In the genomic region with DNA sequence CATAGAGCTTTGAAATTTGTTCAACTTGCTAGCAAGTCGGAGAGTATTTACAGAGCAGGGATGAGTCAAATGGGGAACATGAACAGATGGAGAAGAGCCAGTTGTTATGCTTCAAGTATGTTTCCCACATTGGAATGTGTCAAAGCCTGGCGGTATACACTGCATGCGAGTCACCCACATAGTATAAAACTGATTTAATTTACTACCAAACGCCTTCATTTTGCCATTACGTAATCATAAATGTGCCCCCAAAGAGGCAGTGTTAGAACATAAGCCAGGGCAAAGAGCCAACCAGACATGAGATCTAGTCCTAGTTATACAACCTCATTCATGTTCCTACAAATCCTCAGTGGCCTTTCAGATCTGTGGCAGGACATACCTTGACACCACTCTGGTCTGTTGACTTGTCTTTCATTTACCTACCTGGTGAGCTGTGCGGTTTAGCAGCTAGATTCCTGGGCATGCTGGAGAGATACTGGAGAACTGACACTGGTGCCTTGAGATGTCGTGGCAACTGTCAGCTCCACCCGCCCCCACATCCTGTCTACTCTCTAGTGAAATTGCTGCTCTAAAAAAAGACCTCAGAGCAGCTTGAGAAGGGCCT, we compare ENCODE assay signal across 9 cellular contexts. TPM values are rescaled to one million over a fixed set of nuclear protein-coding genes. Genes with fewer than 3 reads are reported as not detected.
DNase-seq lines count a peak whose midpoint lies in the region; ATAC-seq lines count a peak whose summit lies in the region.
"Had no signal": no experiment of that assay in that cellular context is flagged by ENCODE, and none has a peak within 500 bp of the region (broad histone marks: within the 10 kb centered on the region; RNA-seq: fewer than 3 reads in every experiment).

No MANE protein-coding gene starts in this region.

- no peaks in the 10 kb centered on the region for H3K27me3 Mint-ChIP-seq in activated naive CD4-positive, alpha-beta T cell treated with anti-CD3 and anti-CD28 coated beads for 36 hours (ENCODE audit: low read depth)

- H3K4me1 ChIP-seq in mesodermal cell (ENCODE audit: control insufficient read depth, insufficient read depth, low read length, poor library complexity, severe bottlenecking), result peaks cover 23% of the 10 kb centered on the region

- intact Hi-C loops in activated naive CD4-positive, alpha-beta T cell treated with anti-CD3 and anti-CD28 coated beads for 36 hours (cut with micrococcal nuclease), result loop anchor here (5.0 kb wide), 1 partner anchor 33 kb away; no protein-coding TSS in a partner anchor

- no peaks in the 10 kb centered on the region for H3K36me3 Mint-ChIP-seq in activated naive CD4-positive, alpha-beta T cell treated with anti-CD3 and anti-CD28 coated beads for 36 hours (ENCODE audit: low read depth)

- H3K36me3 ChIP-seq in mesodermal cell (ENCODE audit: control insufficient read depth, insufficient read depth, low read length), result no peaks in the 10 kb centered on the region

- no peak overlapping the region for H3K4me3 ChIP-seq in mesodermal cell (ENCODE audit: extremely low read depth, insufficient read depth, low read length, poor library complexity, severe bottlenecking)

- peaks cover 18% of the 10 kb centered on the region for H3K4me1 Mint-ChIP-seq in activated naive CD4-positive, alpha-beta T cell treated with anti-CD3 and anti-CD28 coated beads for 36 hours (ENCODE audit: low read depth)

- H3K27ac ChIP-seq in mesodermal cell (ENCODE audit: low read depth, low read length, severe bottlenecking), result peak overlapping the region; percentile 79

- H3K9me3 ChIP-seq in mesodermal cell (ENCODE audit: control insufficient read depth, low read length), result no peaks in the 10 kb centered on the region

- CTCF ChIA-PET in activated naive CD4-positive, alpha-beta T cell treated with anti-CD3 and anti-CD28 coated beads for 36 hours (lab: Charles Lee), result interaction anchor here (1.2 kb wide), 1 partner anchor 16 kb away, joined by 10 read pairs; no protein-coding TSS in a partner anchor

- no peaks in the 10 kb centered on the region for H3K9me3 Mint-ChIP-seq in activated naive CD4-positive, alpha-beta T cell treated with anti-CD3 and anti-CD28 coated beads for 36 hours

- peak overlapping the region; percentile 5 for H3K4me3 Mint-ChIP-seq in activated naive CD4-positive, alpha-beta T cell treated with anti-CD3 and anti-CD28 coated beads for 36 hours
- H3K4me3 Mint-ChIP-seq: neural crest cell had no signal

- no peak overlapping the region for H3K27ac Mint-ChIP-seq in activated naive CD4-positive, alpha-beta T cell treated with anti-CD3 and anti-CD28 coated beads for 36 hours

- ATAC-seq in HG03457 (IDR thresholded peaks at IDR 0.05; ENCODE audit: unreplicated experiment) (peak; percentile 68), GM21515 (IDR thresholded peaks at IDR 0.05; ENCODE audit: unreplicated experiment) (no peak)

- WGBS in mesodermal cell (ENCODE audit: insufficient coverage in 2 of 2), 2 experiments, result 82 to 84% methylated on average over 6 to 7 of the region's 8 CpGs

- peak; percentile 40 for DNase-seq in activated T-cell treated with anti-CD3 and anti-CD28 coated beads for 4 hours
- DNase-seq in activated T-cell treated with anti-CD3 and anti-CD28 coated beads, Interleukin-2, amount 50 U/mL, for 1 hour, result no peak
- peak; percentile 75 for DNase-seq in activated naive CD4-positive, alpha-beta T cell treated with anti-CD3 and anti-CD28 coated beads for 36 hours
- no peak for DNase-seq in HuH-7.5 (ENCODE audit: low spot score)
- no peak for DNase-seq in cerebellar cortex (ENCODE audit: low spot score)

RNA-seq across cellular contexts. Expression of gene NRP2, which starts 21.7 kb away (rescaled TPM):
- total RNA-seq in activated naive CD4-positive, alpha-beta T cell treated with anti-CD3 and anti-CD28 coated beads for 36 hours, result 1 to 10 TPM; 2.5 to 2.8 TPM
- 195 TPM for polyA plus RNA-seq in mesodermal cell (2013, experiment 1 of 2)
- 172 TPM for polyA plus RNA-seq in mesodermal cell (2013, experiment 2 of 2)

Comparison
In these comparisons a context has a peak if more than half of its experiments do, and no peak if none do; other contexts are left out.
1. DNase-seq: peak in activated T-cell treated with anti-CD3 and anti-CD28 coated beads for 4 hours (single experiment) and activated naive CD4-positive, alpha-beta T cell treated with anti-CD3 and anti-CD28 coated beads for 36 hours (single experiment); none in activated T-cell treated with anti-CD3 and anti-CD28 coated beads, Interleukin-2, amount 50 U/mL, for 1 hour (single experiment), HuH-7.5 (single experiment) and cerebellar cortex (single experiment).